27 cellular contexts compared by ENCODE assay signal in genomic region chr3:9762871-9763270, GRCh38. TPM values are rescaled to one million over a fixed set of nuclear protein-coding genes. Genes with fewer than 3 reads are reported as not detected.
DNase-seq lines count a peak whose midpoint lies in the region; ATAC-seq, FAIRE-seq and TF ChIP-seq lines count a peak whose summit lies in the region.
"Had no signal": no experiment of that assay in that cellular context is flagged by ENCODE, and none has a peak within 500 bp of the region (broad histone marks: within the 10 kb centered on the region; RNA-seq: fewer than 3 reads in every experiment).

No MANE protein-coding gene starts in this region.

- ATAC-seq in GM23338 (peak; percentile 53), K562 (no peak; the same call in 2 of the 3 replicates)
- ATAC-seq: A549 had no signal

- TF ChIP-seq CTCF in GM23338 (conservative IDR thresholded peaks at IDR 0.05; ENCODE audit: low read depth in 2 of 2), result no peak
- no peak for TF ChIP-seq CTCF in RWPE1 (conservative IDR thresholded peaks at IDR 0.05; ENCODE audit: low read depth)
- no peak for TF ChIP-seq CTCF in K562 (IDR thresholded peaks at IDR 0.05 in 2 of 3, conservative IDR thresholded peaks at IDR 0.05 in 1 of 3; ENCODE audit: insufficient read depth in 2 of 3, low read depth in 1 of 3, low read length in 3 of 3)
- TF ChIP-seq CTCF in osteoblast (IDR thresholded peaks at IDR 0.05; ENCODE audit: extremely low read depth, low read depth, low read length), result no peak

- H3K27ac ChIP-seq in GM23338 (ENCODE audit: low read depth) (no peak overlapping the region), RWPE1 (peak overlapping the region; percentile 40), K562 (ENCODE audit: extremely low read depth, low read depth, low read length) (no peak overlapping the region), osteoblast (ENCODE audit: low read depth, low read length) (no peak overlapping the region)
- H3K27ac ChIP-seq: A549; BLaER1 treated with 17β-estradiol and CSF1 and Interleukin-3, amounts not matched to agents 10 nM and 100 nM had no signal

- peaks cover 11% of the 10 kb centered on the region; the same call in 1 of the 3 replicates for H3K4me1 Mint-ChIP-seq in GM23338

- no peaks in the 10 kb centered on the region for H3K9me1 ChIP-seq in K562 (ENCODE audit: control insufficient read depth, insufficient read depth, low read length)

- H4K20me1 ChIP-seq in GM23338 (replicated peaks; ENCODE audit: insufficient read depth) (no peaks in the 10 kb centered on the region; the same call in 1 of the 2 replicates), K562 (replicated peaks; ENCODE audit: control insufficient read depth, insufficient read depth, low read length) (no peaks in the 10 kb centered on the region), osteoblast (ENCODE audit: insufficient read depth, low read length) (no peaks in the 10 kb centered on the region)

- in situ Hi-C loops in K562 (cut with MboI), result no loop called here

- peaks cover 19% of the 10 kb centered on the region for H3K36me3 Mint-ChIP-seq in GM23338 (ENCODE audit: low read depth)

- BruUV-seq in K562 (replicated peaks; lab: Mats Ljungman, UMichigan), result no TSS peak

- peak overlapping the region in 1 of 2 experiments; percentile 43; a peak in 1 of 4 replicates for H3K9ac ChIP-seq in K562 (ENCODE audit: insufficient read depth in 1 of 2, low read depth in 2 of 2, low read length in 2 of 2)
- H3K9ac ChIP-seq: BLaER1 treated with 17β-estradiol and CSF1 and Interleukin-3, amounts not matched to agents 10 nM and 100 nM had no signal

- no peak for TF ChIP-seq RAD21 in K562 (CRISPR knock-in tag; conservative IDR thresholded peaks at IDR 0.05 in 1 of 2, IDR thresholded peaks at IDR 0.05 in 1 of 2)

- H3F3A ChIP-seq in GM23338 (replicated peaks; ENCODE audit: low read depth), result no peaks in the 10 kb centered on the region

- H3K4me3 Mint-ChIP-seq in GM23338, result no peak overlapping the region
- H3K4me3 Mint-ChIP-seq: CD14-positive monocyte; CD4-positive, alpha-beta T cell had no signal

- intact Hi-C loops in K562 (cut with micrococcal nuclease), result no loop called here

- no peaks in the 10 kb centered on the region for H3K4me1 ChIP-seq in GM23338 (ENCODE audit: insufficient read depth)
- H3K4me1 ChIP-seq in K562 (replicated peaks in 1 of 2; ENCODE audit: control insufficient read depth in 2 of 2, insufficient read depth in 2 of 2, low read length in 2 of 2), result peaks cover 0 to 4% of the 10 kb centered on the region in 2 experiments; a peak in 2 of 5 replicates
- peaks cover 1% of the 10 kb centered on the region for H3K4me1 ChIP-seq in osteoblast (ENCODE audit: insufficient read depth, low read length)
- H3K4me1 ChIP-seq: BE2C had no signal

- 73% methylated on average over 8 of the region's 8 CpGs for WGBS in K562 (ENCODE audit: insufficient coverage, low coverage, missing lambda C conversion rate)

- H3K79me2 ChIP-seq in GM23338 (replicated peaks; ENCODE audit: insufficient read depth), result no peaks in the 10 kb centered on the region
- H3K79me2 ChIP-seq in K562 (ENCODE audit: control insufficient read depth, insufficient read depth, low read length), result no peaks in the 10 kb centered on the region
- H3K79me2 ChIP-seq in osteoblast (ENCODE audit: insufficient read depth, low read length), result peaks cover 3% of the 10 kb centered on the region

- no peak for FAIRE-seq in K562 (lab: Jason Lieb, UNC)
- FAIRE-seq: A549, D721Med, GM12891, GM18507, H1 had no signal

- H3K4me2 ChIP-seq in GM23338 (no peak overlapping the region), K562 (ENCODE audit: insufficient read depth, low read length) (no peak overlapping the region), osteoblast (ENCODE audit: insufficient read depth, low read length) (no peak overlapping the region)
- H3K4me2 ChIP-seq: A549; BLaER1 treated with 17β-estradiol and CSF1 and Interleukin-3, amounts not matched to agents 10 nM and 100 nM had no signal

- peaks cover 22% of the 10 kb centered on the region for H3K27me3 Mint-ChIP-seq in GM23338 (ENCODE audit: insufficient read depth, low read depth, poor library complexity)
- H3K27me3 Mint-ChIP-seq: CD4-positive, alpha-beta T cell; CD8-positive, alpha-beta memory T cell had no signal

- H3K9me3 ChIP-seq in K562 (replicated peaks; ENCODE audit: control insufficient read depth, insufficient read depth, low read depth, low read length), result no peaks in the 10 kb centered on the region; the same call in 1 of the 2 replicates
- H3K9me3 ChIP-seq in osteoblast (ENCODE audit: low read depth, low read length), result no peaks in the 10 kb centered on the region
- H3K9me3 ChIP-seq: A549; BE2C; BLaER1 treated with 17β-estradiol and CSF1 and Interleukin-3, amounts not matched to agents 10 nM and 100 nM had no signal

- TF ChIP-seq POLR2A in K562 (conservative IDR thresholded peaks at IDR 0.05), result no peak

- H3K9me2 ChIP-seq in GM23338 (ENCODE audit: insufficient read depth), result no peaks in the 10 kb centered on the region

- CTCF ChIA-PET in RWPE1 (lab: Yijun Ruan, JAX) (no interaction called here), K562 (lab: Yijun Ruan, JAX; ENCODE audit: low intra/inter-chr PET ratio) (no interaction called here)

- H3K27me3 ChIP-seq in GM23338 (ENCODE audit: insufficient read depth) (peaks cover 15% of the 10 kb centered on the region; the same call in 1 of the 2 replicates), K562 (ENCODE audit: control insufficient read depth in 2 of 2, insufficient read depth in 2 of 2, low read length in 2 of 2) (no peaks in the 10 kb centered on the region), osteoblast (ENCODE audit: insufficient read depth, low read length) (no peaks in the 10 kb centered on the region)
- H3K27me3 ChIP-seq: BE2C; BLaER1 treated with 17β-estradiol and CSF1 and Interleukin-3, amounts not matched to agents 10 nM and 100 nM had no signal

- no peaks in the 10 kb centered on the region; the same call in 1 of the 2 replicates for H3K36me3 ChIP-seq in GM23338 (ENCODE audit: insufficient read depth)
- peaks cover 10% of the 10 kb centered on the region; the same call in 1 of the 3 replicates for H3K36me3 ChIP-seq in K562 (ENCODE audit: control insufficient read depth, insufficient read depth, low read length)
- peaks cover 37% of the 10 kb centered on the region for H3K36me3 ChIP-seq in osteoblast (ENCODE audit: insufficient read depth, low read length)
- H3K36me3 ChIP-seq: BE2C had no signal

- no peak overlapping the region for H3K27ac Mint-ChIP-seq in GM23338
- H3K27ac Mint-ChIP-seq: CD4-positive, alpha-beta T cell had no signal

- H3K4me3 ChIP-seq in GM23338 (no peak overlapping the region), K562 (no peak overlapping the region), osteoblast (ENCODE audit: insufficient read depth, low read length) (no peak overlapping the region)
- H3K4me3 ChIP-seq: A549; BLaER1 treated with 17β-estradiol and CSF1 and Interleukin-3, amounts not matched to agents 10 nM and 100 nM had no signal

- no peak for DNase-seq in GM23338 (ENCODE audit: low spot score)
- DNase-seq in RWPE1 (ENCODE audit: low spot score), result no peak
- DNase-seq in K562 (ENCODE audit: extremely low read depth in 1 of 4, low spot score in 3 of 4), result no peak
- peak; percentile 23 for DNase-seq in osteoblast (ENCODE audit: insufficient read length, low spot score, missing footprints)
- DNase-seq in NCI-H2227 treated with DMSO at 0.1 percent for 48 hours (lab: John Stamatoyannopoulos, UW), result no peak
- DNase-seq in SW 1271 (lab: John Stamatoyannopoulos, UW), result no peak
- DNase-seq in DMS79 treated with DMSO at 0.1 percent for 48 hours (lab: John Stamatoyannopoulos, UW), result no peak
- no peak for DNase-seq in T-helper 2 cell
- DNase-seq: 8988T; ACHN; AML-193; BE2C; CD4-positive, alpha-beta T cell; CD8-positive, alpha-beta memory T cell; DMS 273 treated with DMSO at 0.1 percent for 48 hours; DMS79; GF-D8; H7; HCEC 1CT had no signal

- POLR2A ChIA-PET in RWPE1 (lab: Yijun Ruan, JAX; ENCODE audit: low non-redundant PET) (no interaction called here), K562 (lab: Yijun Ruan, JAX) (interaction anchor here (0.6 to 2.2 kb wide), 5 partner anchors 9 to 30 kb away, joined by 3 to 11 read pairs (median 4); partner anchors contain the start of gene OGG1)

- no peak for TF ChIP-seq EP300 in K562 (IDR thresholded peaks at IDR 0.05; ENCODE audit: low read length)

- H3K9me3 Mint-ChIP-seq in GM23338, result no peaks in the 10 kb centered on the region
- H3K9me3 Mint-ChIP-seq: CD4-positive, alpha-beta T cell; CD8-positive, alpha-beta memory T cell had no signal

- no peak overlapping the region for H2AFZ ChIP-seq in GM23338
- no peak overlapping the region for H2AFZ ChIP-seq in K562 (ENCODE audit: low read depth, low read length)
- no peak overlapping the region for H2AFZ ChIP-seq in osteoblast (ENCODE audit: low read length)

RNA-seq across cellular contexts. Expression of gene CAMK1, which starts 6.9 kb away (rescaled TPM):
- total RNA-seq in GM23338 (2014; rRNA removed; shearing (Covaris generic)), result 3.1 and 4.4 TPM in 2 replicates
- polyA plus RNA-seq in GM23338 (2016; fragmentation: Nextera tagmentation; extraction: Ambion mirVana), result 4.4 and 4.9 TPM in 2 replicates
- total RNA-seq in K562 (2011; cell fraction: chromatin; rRNA removed; ENCODE audit: low replicate concordance), result 2.0 and 4.8 TPM in 2 replicates
- total RNA-seq in K562 (2011; cell fraction: nucleolus; rRNA removed), result 4.2 and 4.6 TPM in 2 replicates
- total RNA-seq in K562 (2011; cell fraction: nucleoplasm; rRNA removed), result 2.3 and 3.2 TPM in 2 replicates
- 10.7 and 13.9 TPM in 2 replicates for total RNA-seq in K562 (2014; rRNA removed)
- 4.4 and 4.7 TPM in 2 replicates for total RNA-seq in K562 (2014; rRNA removed; fragmentation: Illumina TruSeq; extraction: Trizol)
- 6.1 and 6.6 TPM in 2 replicates for total RNA-seq in K562 (2015; rRNA removed; fragmentation: Illumina TruSeq; extraction: Trizol)
- 5.2 and 6.2 TPM in 2 replicates for total RNA-seq in K562 (2021)
- 7.3 and 8.4 TPM in 2 replicates for polyA plus RNA-seq in K562 (2011; rRNA removed)
- polyA plus RNA-seq in K562 (2011; cell fraction: cytosol; rRNA removed), result 5.8 and 12.1 TPM in 2 replicates
- polyA plus RNA-seq in K562 (2011; cell fraction: nucleus; rRNA removed), result 6.0 and 9.9 TPM in 2 replicates
- 7.7 and 9.7 TPM in 2 replicates for polyA plus RNA-seq in K562 (2012)
- 6.0 and 6.2 TPM in 2 replicates for polyA plus RNA-seq in K562 (2014; fragmentation: Illumina TruSeq; extraction: Trizol)
- under 1 TPM; 0.23 to 0.39 TPM for polyA plus RNA-seq in K562 (2014; fragmentation: Nextera tagmentation; extraction: Ambion mirVana)
- polyA plus RNA-seq in K562 (2014; rRNA removed), result 7.7 and 10.6 TPM in 2 replicates
- 2.6 and 2.9 TPM in 2 replicates for polyA minus RNA-seq in K562 (2011; rRNA and poly(A)+ RNA removed)
- 3.1 and 3.6 TPM in 2 replicates for polyA minus RNA-seq in K562 (2011; cell fraction: cytosol; rRNA and poly(A)+ RNA removed)
- polyA minus RNA-seq in K562 (2011; cell fraction: nucleus; rRNA and poly(A)+ RNA removed), result 1.3 and 2.4 TPM in 2 replicates
- total RNA-seq in osteoblast, result 22.1 and 25.9 TPM in 2 replicates
- total RNA-seq: G401 had no signal

RNA-seq across cellular contexts. Expression of gene OGG1, which starts 13.1 kb away (rescaled TPM):
- 25.4 and 27.6 TPM in 2 replicates for total RNA-seq in GM23338 (2014; rRNA removed; shearing (Covaris generic))
- polyA plus RNA-seq in GM23338 (2016; fragmentation: Nextera tagmentation; extraction: Ambion mirVana) (17.4 and 20.6 TPM in 2 replicates), K562 (2011; rRNA removed) (26.6 and 31.0 TPM in 2 replicates), K562 (2014; fragmentation: Illumina TruSeq; extraction: Trizol) (32.3 and 33.0 TPM in 2 replicates), K562 (2014; fragmentation: Nextera tagmentation; extraction: Ambion mirVana) (10 to 100 TPM in 1 of 2 experiments, 1 to 10 TPM in 1; 6.6 to 12.0 TPM), K562 (2014; rRNA removed) (24.4 and 26.5 TPM in 2 replicates)
- total RNA-seq in K562 (2011; cell fraction: chromatin; rRNA removed; ENCODE audit: low replicate concordance), result 74.9 and 150 TPM in 2 replicates
- total RNA-seq in K562 (2011; cell fraction: nucleolus; rRNA removed), result 93.6 and 122 TPM in 2 replicates
- total RNA-seq in K562 (2011; cell fraction: nucleoplasm; rRNA removed), result 99.4 and 140 TPM in 2 replicates
- total RNA-seq in K562 (2014; rRNA removed) (27.6 and 39.3 TPM in 2 replicates), K562 (2014; rRNA removed; fragmentation: Illumina TruSeq; extraction: Trizol) (14.6 and 18.2 TPM in 2 replicates), K562 (2015; rRNA removed; fragmentation: Illumina TruSeq; extraction: Trizol) (26.4 and 27.5 TPM in 2 replicates), K562 (2021) (23.6 and 25.7 TPM in 2 replicates), osteoblast (24.8 and 25.7 TPM in 2 replicates)
- 27.6 and 51.7 TPM in 2 replicates for polyA plus RNA-seq in K562 (2011; cell fraction: cytosol; rRNA removed)
- polyA plus RNA-seq in K562 (2011; cell fraction: nucleus; rRNA removed), result 41.4 and 56.0 TPM in 2 replicates
- 23.4 and 31.1 TPM in 2 replicates for polyA plus RNA-seq in K562 (2012)
- 38.9 and 47.9 TPM in 2 replicates for polyA minus RNA-seq in K562 (2011; rRNA and poly(A)+ RNA removed)
- polyA minus RNA-seq in K562 (2011; cell fraction: cytosol; rRNA and poly(A)+ RNA removed), result 16.7 and 29.9 TPM in 2 replicates
- 52.4 and 57.1 TPM in 2 replicates for polyA minus RNA-seq in K562 (2011; cell fraction: nucleus; rRNA and poly(A)+ RNA removed)

RNA-seq across cellular contexts. Expression of gene TADA3, which starts 29.4 kb away (rescaled TPM):
- 54.4 and 61.7 TPM in 2 replicates for total RNA-seq in GM23338 (2014; rRNA removed; shearing (Covaris generic))
- polyA plus RNA-seq in GM23338 (2016; fragmentation: Nextera tagmentation; extraction: Ambion mirVana) (29.1 and 31.5 TPM in 2 replicates), K562 (2011; rRNA removed) (60.6 and 62.8 TPM in 2 replicates), K562 (2014; fragmentation: Illumina TruSeq; extraction: Trizol) (97.8 and 103 TPM in 2 replicates), K562 (2014; fragmentation: Nextera tagmentation; extraction: Ambion mirVana) (1 to 10 TPM; 4.1 to 6.3 TPM), K562 (2014; rRNA removed) (91.6 and 94.0 TPM in 2 replicates)
- 29.0 and 52.4 TPM in 2 replicates for total RNA-seq in K562 (2011; cell fraction: chromatin; rRNA removed; ENCODE audit: low replicate concordance)
- total RNA-seq in K562 (2011; cell fraction: nucleolus; rRNA removed), result 42.1 and 48.7 TPM in 2 replicates
- 34.6 and 42.7 TPM in 2 replicates for total RNA-seq in K562 (2011; cell fraction: nucleoplasm; rRNA removed)
- total RNA-seq in K562 (2014; rRNA removed) (110 and 136 TPM in 2 replicates), K562 (2014; rRNA removed; fragmentation: Illumina TruSeq; extraction: Trizol) (32.7 and 40.6 TPM in 2 replicates), K562 (2015; rRNA removed; fragmentation: Illumina TruSeq; extraction: Trizol) (74.5 and 74.8 TPM in 2 replicates), K562 (2021) (85.8 and 89.7 TPM in 2 replicates), osteoblast (88.4 and 102 TPM in 2 replicates)
- polyA plus RNA-seq in K562 (2011; cell fraction: cytosol; rRNA removed), result 74.1 and 114 TPM in 2 replicates
- polyA plus RNA-seq in K562 (2011; cell fraction: nucleus; rRNA removed), result 61.6 and 83.0 TPM in 2 replicates
- 75.7 and 143 TPM in 2 replicates for polyA plus RNA-seq in K562 (2012)
- 29.9 and 37.5 TPM in 2 replicates for polyA minus RNA-seq in K562 (2011; rRNA and poly(A)+ RNA removed)
- polyA minus RNA-seq in K562 (2011; cell fraction: cytosol; rRNA and poly(A)+ RNA removed), result 52.9 and 57.8 TPM in 2 replicates
- polyA minus RNA-seq in K562 (2011; cell fraction: nucleus; rRNA and poly(A)+ RNA removed), result 19.1 and 22.5 TPM in 2 replicates

RNA-seq across cellular contexts. Expression of gene ARPC4, which starts 30.0 kb away (rescaled TPM):
- total RNA-seq in GM23338 (2014; rRNA removed; shearing (Covaris generic)), result 171 and 176 TPM in 2 replicates
- polyA plus RNA-seq in GM23338 (2016; fragmentation: Nextera tagmentation; extraction: Ambion mirVana) (71.9 and 73.0 TPM in 2 replicates), K562 (2011; rRNA removed) (60.3 and 106 TPM in 2 replicates), K562 (2014; fragmentation: Illumina TruSeq; extraction: Trizol) (119 and 128 TPM in 2 replicates), K562 (2014; fragmentation: Nextera tagmentation; extraction: Ambion mirVana) (10 to 100 TPM; 20.1 to 28.1 TPM), K562 (2014; rRNA removed) (112 and 129 TPM in 2 replicates)
- 240 and 326 TPM in 2 replicates for total RNA-seq in K562 (2011; cell fraction: chromatin; rRNA removed; ENCODE audit: low replicate concordance)
- 165 and 200 TPM in 2 replicates for total RNA-seq in K562 (2011; cell fraction: nucleolus; rRNA removed)
- 225 and 232 TPM in 2 replicates for total RNA-seq in K562 (2011; cell fraction: nucleoplasm; rRNA removed)
- total RNA-seq in K562 (2014; rRNA removed) (138 and 139 TPM in 2 replicates), K562 (2014; rRNA removed; fragmentation: Illumina TruSeq; extraction: Trizol) (132 and 143 TPM in 2 replicates), K562 (2015; rRNA removed; fragmentation: Illumina TruSeq; extraction: Trizol) (118 and 131 TPM in 2 replicates), K562 (2021) (153 and 154 TPM in 2 replicates), osteoblast (203 and 222 TPM in 2 replicates)
- 69.7 and 88.3 TPM in 2 replicates for polyA plus RNA-seq in K562 (2011; cell fraction: cytosol; rRNA removed)
- polyA plus RNA-seq in K562 (2011; cell fraction: nucleus; rRNA removed), result 76.1 and 100.0 TPM in 2 replicates
- polyA plus RNA-seq in K562 (2012), result 106 and 149 TPM in 2 replicates
- 147 and 187 TPM in 2 replicates for polyA minus RNA-seq in K562 (2011; rRNA and poly(A)+ RNA removed)
- polyA minus RNA-seq in K562 (2011; cell fraction: cytosol; rRNA and poly(A)+ RNA removed), result 104 and 125 TPM in 2 replicates
- 79.2 and 112 TPM in 2 replicates for polyA minus RNA-seq in K562 (2011; cell fraction: nucleus; rRNA and poly(A)+ RNA removed)

RNA-seq across cellular contexts. Expression of gene BRPF1, which starts 31.3 kb away (rescaled TPM):
- 23.7 and 24.7 TPM in 2 replicates for total RNA-seq in GM23338 (2014; rRNA removed; shearing (Covaris generic))
- polyA plus RNA-seq in GM23338 (2016; fragmentation: Nextera tagmentation; extraction: Ambion mirVana) (6.3 and 8.0 TPM in 2 replicates), K562 (2011; rRNA removed) (12.7 and 16.6 TPM in 2 replicates), K562 (2014; fragmentation: Illumina TruSeq; extraction: Trizol) (26.7 and 30.5 TPM in 2 replicates), K562 (2014; fragmentation: Nextera tagmentation; extraction: Ambion mirVana) (1 to 10 TPM; 1.1 to 1.4 TPM), K562 (2014; rRNA removed) (26.0 and 32.8 TPM in 2 replicates)
- 33.6 and 67.8 TPM in 2 replicates for total RNA-seq in K562 (2011; cell fraction: chromatin; rRNA removed; ENCODE audit: low replicate concordance)
- total RNA-seq in K562 (2011; cell fraction: nucleolus; rRNA removed), result 33.7 and 49.2 TPM in 2 replicates
- total RNA-seq in K562 (2011; cell fraction: nucleoplasm; rRNA removed), result 26.6 and 32.0 TPM in 2 replicates
- total RNA-seq in K562 (2014; rRNA removed) (29.9 and 38.9 TPM in 2 replicates), K562 (2014; rRNA removed; fragmentation: Illumina TruSeq; extraction: Trizol) (12.6 and 13.5 TPM in 2 replicates), K562 (2015; rRNA removed; fragmentation: Illumina TruSeq; extraction: Trizol) (23.5 and 25.5 TPM in 2 replicates), K562 (2021) (40.2 and 40.6 TPM in 2 replicates), osteoblast (14.1 and 14.5 TPM in 2 replicates)
- 12.3 and 19.3 TPM in 2 replicates for polyA plus RNA-seq in K562 (2011; cell fraction: cytosol; rRNA removed)
- polyA plus RNA-seq in K562 (2011; cell fraction: nucleus; rRNA removed), result 46.8 and 95.4 TPM in 2 replicates
- 23.7 and 24.3 TPM in 2 replicates for polyA plus RNA-seq in K562 (2012)
- polyA minus RNA-seq in K562 (2011; rRNA and poly(A)+ RNA removed), result 14.6 and 16.9 TPM in 2 replicates
- polyA minus RNA-seq in K562 (2011; cell fraction: cytosol; rRNA and poly(A)+ RNA removed), result 15.2 and 22.2 TPM in 2 replicates
- 24.9 and 29.5 TPM in 2 replicates for polyA minus RNA-seq in K562 (2011; cell fraction: nucleus; rRNA and poly(A)+ RNA removed)
